In genomic region chr12:171276-171675, GRCh38 we compare ENCODE assay signal across 26 cellular contexts. TPM values are rescaled to one million over a fixed set of nuclear protein-coding genes. Genes with fewer than 3 reads are reported as not detected.
"Had no signal": no experiment of that assay in that cellular context is flagged by ENCODE, and none has a peak within 500 bp of the region (broad histone marks: within the 10 kb centered on the region; RNA-seq: fewer than 3 reads in every experiment).

No MANE protein-coding gene starts in this region.

- H3K9me3 Mint-ChIP-seq: natural killer cell; neural crest cell; stimulated activated naive B cell treated with anti-CD40 and anti-IgM and Interleukin-4, amounts not matched to agents 10 μg/mL and 1 μg/mL and 100 μg/mL, for 72 hours had no signal

- H3K4me3 ChIP-seq: heart right ventricle, hepatocyte, left ventricle myocardium inferior, lung, ovary, right atrium auricular region, right lobe of liver, smooth muscle cell, stomach, testis, thyroid gland, transverse colon, upper lobe of left lung had no signal

- H3K4me1 Mint-ChIP-seq: stimulated activated naive B cell treated with anti-CD40 and anti-IgM and Interleukin-4, amounts not matched to agents 10 μg/mL and 1 μg/mL and 100 μg/mL, for 72 hours had no signal

- DNase-seq: heart right ventricle; islet precursor cell; left ventricle myocardium inferior; natural killer cell; ovary; right lobe of liver; stimulated activated CD4-positive, alpha-beta T cell treated with anti-CD3 and anti-CD28 coated beads, Interleukin-12 subunit alpha, Interleukin-12 subunit beta, amount 100 ng/mL, for 4 hours; stimulated activated CD4-positive, alpha-beta T cell treated with anti-CD3 and anti-CD28 coated beads, Interleukin-15, amount 100 ng/mL, for 24 hours; stimulated activated CD4-positive, alpha-beta T cell treated with anti-CD3 and anti-CD28 coated beads, Interleukin-2, amount 100 ng/mL, for 24 hours; stimulated activated CD4-positive, alpha-beta T cell treated with anti-CD3 and anti-CD28 coated beads, Interleukin-4, amount 100 ng/mL, for 1 hour; stimulated activated naive B cell treated with anti-CD40 and anti-IgM and Interleukin-4, amounts not matched to agents 10 μg/mL and 1 μg/mL and 100 μg/mL, for 72 hours; stimulated activated naive CD8-positive, alpha-beta T cell treated with anti-CD3 and anti-CD28 coated beads, Interleukin-15, Interleukin-2, amounts not matched to agents 100 U/mL and 50 U/mL, for 24 hours; stomach; thyroid gland; transverse colon; upper lobe of left lung had no signal

- H3K27me3 ChIP-seq: hepatocyte, ovary, right atrium auricular region, right lobe of liver, testis, thyroid gland, transverse colon, upper lobe of left lung had no signal

- H3K36me3 Mint-ChIP-seq: natural killer cell; stimulated activated naive B cell treated with anti-CD40 and anti-IgM and Interleukin-4, amounts not matched to agents 10 μg/mL and 1 μg/mL and 100 μg/mL, for 72 hours had no signal

- ATAC-seq: heart right ventricle; natural killer cell; right lobe of liver; stimulated activated naive B cell treated with anti-CD40 and anti-IgM and Interleukin-4, amounts not matched to agents 10 μg/mL and 1 μg/mL and 100 μg/mL, for 72 hours; stimulated activated naive CD8-positive, alpha-beta T cell treated with anti-CD3 and anti-CD28 coated beads, Interleukin-15, Interleukin-2, amounts not matched to agents 100 U/mL and 50 U/mL, for 24 hours had no signal

- H3K79me2 ChIP-seq: hepatocyte had no signal

- H3K9me3 ChIP-seq: heart right ventricle, left ventricle myocardium inferior, ovary, right atrium auricular region, right lobe of liver, stomach, testis, thyroid gland, transverse colon, upper lobe of left lung had no signal

- H3K27ac Mint-ChIP-seq: natural killer cell; progenitor cell of endocrine pancreas; stimulated activated naive B cell treated with anti-CD40 and anti-IgM and Interleukin-4, amounts not matched to agents 10 μg/mL and 1 μg/mL and 100 μg/mL, for 72 hours had no signal

- H2AFZ ChIP-seq: hepatocyte had no signal

- H3K4me3 Mint-ChIP-seq: natural killer cell; neural crest cell; stimulated activated naive B cell treated with anti-CD40 and anti-IgM and Interleukin-4, amounts not matched to agents 10 μg/mL and 1 μg/mL and 100 μg/mL, for 72 hours had no signal

- H3K4me1 ChIP-seq: upper lobe of left lung had no signal

- H3K36me3 ChIP-seq: left ventricle myocardium inferior, ovary, right atrium auricular region, right lobe of liver, stomach, thyroid gland, transverse colon, upper lobe of left lung had no signal

- H3K27ac ChIP-seq: hepatocyte, ovary, right atrium auricular region, right lobe of liver, stomach, thyroid gland, transverse colon, upper lobe of left lung had no signal

- H3K4me2 ChIP-seq: hepatocyte, smooth muscle cell had no signal

RNA-seq across cellular contexts. Expression of gene SLC6A12, which starts 42.7 kb away (rescaled TPM):
- total RNA-seq: kidney epithelial cell, pulmonary artery endothelial cell, skeletal muscle tissue had no signal
- polyA plus RNA-seq: smooth muscle cell had no signal
